In genomic region chr3:4042869-4043268, GRCh38 we compare ENCODE assay signal across 1 cellular context.
TF ChIP-seq lines count a peak whose summit lies in the region.

No MANE protein-coding gene starts in this region.

TF ChIP-seq in GM23338, 12 proteins besides CTCF, POLR2A, EP300 and RAD21 (continued from another document):
- no peak for TF ChIP-seq ZNF462 (CRISPR knock-in tag; IDR thresholded peaks at IDR 0.05)
- no peak for TF ChIP-seq EZH2phosphoT487 (IDR thresholded peaks at IDR 0.05; ENCODE audit: unreplicated experiment)
- TF ChIP-seq ZNF331 (CRISPR knock-in tag; IDR thresholded peaks at IDR 0.05; ENCODE audit: low read depth) = no peak
- TF ChIP-seq JUNB (IDR thresholded peaks at IDR 0.05; ENCODE audit: unreplicated experiment) = no peak
- TF ChIP-seq POLR2AphosphoS5 (IDR thresholded peaks at IDR 0.05; ENCODE audit: low read depth) = no peak
- TF ChIP-seq CREB1 (CRISPR knock-in tag; IDR thresholded peaks at IDR 0.05; ENCODE audit: low read depth) = no peak
- no peak for TF ChIP-seq STAT1 (IDR thresholded peaks at IDR 0.05; ENCODE audit: unreplicated experiment)
- TF ChIP-seq ZNF114 (CRISPR knock-in tag; IDR thresholded peaks at IDR 0.05) = no peak
- TF ChIP-seq, protein P1, sequence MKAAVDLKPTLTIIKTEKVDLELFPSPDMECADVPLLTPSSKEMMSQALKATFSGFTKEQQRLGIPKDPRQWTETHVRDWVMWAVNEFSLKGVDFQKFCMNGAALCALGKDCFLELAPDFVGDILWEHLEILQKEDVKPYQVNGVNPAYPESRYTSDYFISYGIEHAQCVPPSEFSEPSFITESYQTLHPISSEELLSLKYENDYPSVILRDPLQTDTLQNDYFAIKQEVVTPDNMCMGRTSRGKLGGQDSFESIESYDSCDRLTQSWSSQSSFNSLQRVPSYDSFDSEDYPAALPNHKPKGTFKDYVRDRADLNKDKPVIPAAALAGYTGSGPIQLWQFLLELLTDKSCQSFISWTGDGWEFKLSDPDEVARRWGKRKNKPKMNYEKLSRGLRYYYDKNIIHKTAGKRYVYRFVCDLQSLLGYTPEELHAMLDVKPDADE (IDR thresholded peaks at IDR 0.05) = no peak
- no peak for TF ChIP-seq EZH2 (IDR thresholded peaks at IDR 0.05; ENCODE audit: low read depth, unreplicated experiment)
